In genomic region chr1:108523829-108524228, GRCh38 we compare ENCODE assay signal across 11 cellular contexts.
"Had no signal": no experiment of that assay in that cellular context is flagged by ENCODE, and none has a peak within 500 bp of the region (broad histone marks: within the 10 kb centered on the region; RNA-seq: fewer than 3 reads in every experiment).

No MANE protein-coding gene starts in this region.

- H3K4me1 ChIP-seq: HAP-1 had no signal

- H3K9me3 ChIP-seq: HAP-1 had no signal

- FAIRE-seq: H1, H54 had no signal

- H3K27ac ChIP-seq: GM23248 had no signal

- ATAC-seq: GM23338, HCT116 had no signal

- DNase-seq: GM23248, GOT3, H7, H9, HCEC 1CT, HFFc6 had no signal

- H3K4me3 ChIP-seq: GM23248, GM23338, HAP-1 had no signal

- H3K36me3 ChIP-seq: HAP-1 had no signal
